ENCODE assay signal across 27 cellular contexts in the genomic region with DNA sequence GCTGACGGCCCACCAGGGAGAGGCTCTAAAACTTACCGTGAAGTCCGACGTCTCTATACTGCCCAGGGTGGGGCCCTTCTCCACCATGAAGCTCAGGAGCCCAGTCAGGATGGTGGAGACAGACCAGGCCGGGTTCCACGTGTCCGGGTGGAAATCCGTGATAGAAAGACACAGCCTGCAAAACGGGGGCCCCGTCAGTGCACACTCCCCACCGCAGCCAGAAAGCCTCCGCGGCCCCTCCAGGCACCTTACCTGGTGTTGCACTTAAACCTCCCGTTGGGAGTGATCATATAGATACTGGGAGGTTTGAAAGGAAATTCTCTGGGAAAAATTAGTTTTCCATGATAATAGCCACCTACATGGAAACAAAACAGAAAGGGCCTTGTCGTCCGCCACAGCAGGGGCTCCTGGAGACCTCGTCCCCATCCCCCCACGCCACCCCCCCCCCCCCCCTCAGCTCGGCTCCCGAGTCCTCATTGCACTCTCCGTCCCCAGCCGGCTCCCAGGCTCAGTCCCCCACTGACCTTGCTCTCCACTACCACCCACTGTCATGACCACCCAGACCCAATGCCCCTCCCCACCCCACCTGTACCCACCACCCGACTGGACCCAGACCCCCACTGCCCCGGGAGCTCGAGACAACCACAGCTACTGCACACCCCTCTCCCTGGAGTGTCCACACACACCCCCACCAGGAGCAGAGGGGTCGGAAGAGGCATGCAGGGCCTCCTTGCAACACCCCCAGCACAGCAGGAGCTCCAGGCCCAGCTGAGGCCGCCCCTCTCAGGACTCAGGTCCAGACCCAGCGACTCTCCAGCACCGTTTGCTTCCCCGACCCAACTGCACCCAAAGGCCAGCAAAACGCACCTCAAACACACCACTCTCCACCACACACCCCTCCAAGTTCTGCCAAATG. TPM values are rescaled to one million over a fixed set of nuclear protein-coding genes. Genes with fewer than 3 reads are reported as not detected.
DNase-seq lines count a peak whose midpoint lies in the region; ATAC-seq and TF ChIP-seq lines count a peak whose summit lies in the region.
"Had no signal": no experiment of that assay in that cellular context is flagged by ENCODE, and none has a peak within 500 bp of the region (broad histone marks: within the 10 kb centered on the region; RNA-seq: fewer than 3 reads in every experiment).

No MANE protein-coding gene starts in this region.

- H3K27ac ChIP-seq in HUES6 (ENCODE audit: low read depth, low read length) (0 out of 2 replicates have a peak overlapping the region, but pooled peaks have one; percentile 25), neural progenitor cell (no peak overlapping the region)
- H3K27ac ChIP-seq: gastroesophageal sphincter, hepatocyte, psoas muscle had no signal

- no peak overlapping the region for H2AFZ ChIP-seq in neural progenitor cell (replicated peaks)
- H2AFZ ChIP-seq: hepatocyte had no signal

- no peak for TF ChIP-seq CTCF in chondrocyte (IDR thresholded peaks at IDR 0.05)
- no peak for TF ChIP-seq CTCF in neural progenitor cell (IDR thresholded peaks at IDR 0.05)

- no peaks in the 10 kb centered on the region for H3K9me3 Mint-ChIP-seq in activated T-cell treated with anti-CD3 and anti-CD28 coated beads, Interleukin-2, amount 50 U/mL, for 24 hours
- H3K9me3 Mint-ChIP-seq in chondrocyte (ENCODE audit: low read depth) (no peaks in the 10 kb centered on the region), neural progenitor cell (no peaks in the 10 kb centered on the region)
- H3K9me3 Mint-ChIP-seq in activated T-helper 17 cell treated with anti-CD3 and anti-CD28 coated beads, Interleukin-2, amount 50 U/mL, for 72 hours = no peaks in the 10 kb centered on the region
- H3K9me3 Mint-ChIP-seq: activated CD4-positive, alpha-beta memory T cell treated with anti-CD3 and anti-CD28 coated beads for 36 hours; activated T-helper 2 cell treated with anti-CD3 and anti-CD28 coated beads, Interferon-gamma antibody, Interleukin-2, Interleukin-4, amounts not matched to agents 10 μg/mL and 5 μg/mL and 100 μg/mL, durations not matched to agents 14 hours and 24 hours and 36 hours; stimulated activated naive B cell treated with anti-CD40 and anti-IgM and Interleukin-4, amounts not matched to agents 10 μg/mL and 1 μg/mL and 100 μg/mL, for 72 hours had no signal

- peaks cover 37% of the 10 kb centered on the region for H4K20me1 ChIP-seq in neural progenitor cell (ENCODE audit: low read depth)

- H3K9me3 ChIP-seq in HUES6 (ENCODE audit: control insufficient read depth, insufficient read depth, low read depth, low read length) (no peaks in the 10 kb centered on the region), neural progenitor cell (ENCODE audit: low read depth) (no peaks in the 10 kb centered on the region)
- H3K9me3 ChIP-seq: gastroesophageal sphincter, psoas muscle had no signal

- no peaks in the 10 kb centered on the region for H3F3A ChIP-seq in neural progenitor cell (ENCODE audit: low read depth)

- H3K4me2 ChIP-seq in neural progenitor cell = no peak overlapping the region
- H3K4me2 ChIP-seq: hepatocyte had no signal

- peaks cover 15% of the 10 kb centered on the region for H3K4me1 ChIP-seq in HUES6 (ENCODE audit: control insufficient read depth, insufficient read depth, low read length)
- no peaks in the 10 kb centered on the region for H3K4me1 ChIP-seq in neural progenitor cell
- H3K4me1 ChIP-seq: gastroesophageal sphincter, psoas muscle had no signal

- H3K4me3 Mint-ChIP-seq in activated T-cell treated with anti-CD3 and anti-CD28 coated beads, Interleukin-2, amount 50 U/mL, for 24 hours = no peak overlapping the region
- H3K4me3 Mint-ChIP-seq in chondrocyte (ENCODE audit: unreplicated experiment) = no peak overlapping the region
- peak overlapping the region; percentile 41 for H3K4me3 Mint-ChIP-seq in neural progenitor cell
- H3K4me3 Mint-ChIP-seq in activated T-helper 17 cell treated with anti-CD3 and anti-CD28 coated beads, Interleukin-2, amount 50 U/mL, for 72 hours = no peak overlapping the region
- H3K4me3 Mint-ChIP-seq: activated CD4-positive, alpha-beta memory T cell treated with anti-CD3 and anti-CD28 coated beads for 36 hours; activated naive CD8-positive, alpha-beta T cell had no signal

- H3K36me3 ChIP-seq in HUES6 (ENCODE audit: control insufficient read depth, insufficient read depth, low read length) (peaks cover 78% of the 10 kb centered on the region), neural progenitor cell (no peaks in the 10 kb centered on the region)

- peaks cover 13% of the 10 kb centered on the region for H3K4me1 Mint-ChIP-seq in activated T-cell treated with anti-CD3 and anti-CD28 coated beads, Interleukin-2, amount 50 U/mL, for 24 hours (ENCODE audit: low read depth)
- H3K4me1 Mint-ChIP-seq in chondrocyte (ENCODE audit: low read depth) (peaks cover 5% of the 10 kb centered on the region), neural progenitor cell (peaks cover 3% of the 10 kb centered on the region)
- H3K4me1 Mint-ChIP-seq in activated T-helper 17 cell treated with anti-CD3 and anti-CD28 coated beads, Interleukin-2, amount 50 U/mL, for 72 hours = peaks cover 12% of the 10 kb centered on the region

- H3K27me3 Mint-ChIP-seq in activated T-cell treated with anti-CD3 and anti-CD28 coated beads, Interleukin-2, amount 50 U/mL, for 24 hours = no peaks in the 10 kb centered on the region
- H3K27me3 Mint-ChIP-seq in chondrocyte (ENCODE audit: low read depth) = no peaks in the 10 kb centered on the region
- peaks cover 3% of the 10 kb centered on the region for H3K27me3 Mint-ChIP-seq in neural progenitor cell (ENCODE audit: insufficient read depth, low read depth)
- no peaks in the 10 kb centered on the region for H3K27me3 Mint-ChIP-seq in activated T-helper 17 cell treated with anti-CD3 and anti-CD28 coated beads, Interleukin-2, amount 50 U/mL, for 72 hours
- H3K27me3 Mint-ChIP-seq: activated CD4-positive, alpha-beta memory T cell treated with anti-CD3 and anti-CD28 coated beads for 36 hours; activated naive CD8-positive, alpha-beta T cell; stimulated activated naive B cell treated with anti-CD40 and anti-IgM and Interleukin-4, amounts not matched to agents 10 μg/mL and 1 μg/mL and 100 μg/mL, for 72 hours had no signal

- H3K4me3 ChIP-seq in HUES6 (ENCODE audit: low read depth, low read length) (no peak overlapping the region), neural progenitor cell (no peak overlapping the region)
- H3K4me3 ChIP-seq: gastroesophageal sphincter, hepatocyte, psoas muscle had no signal

- H3K27ac Mint-ChIP-seq in activated T-cell treated with anti-CD3 and anti-CD28 coated beads, Interleukin-2, amount 50 U/mL, for 24 hours = peak overlapping the region; percentile 3
- H3K27ac Mint-ChIP-seq in chondrocyte (ENCODE audit: unreplicated experiment) (peak overlapping the region; percentile 50), neural progenitor cell (peak overlapping the region; percentile 40)
- no peak overlapping the region for H3K27ac Mint-ChIP-seq in activated T-helper 17 cell treated with anti-CD3 and anti-CD28 coated beads, Interleukin-2, amount 50 U/mL, for 72 hours
- H3K27ac Mint-ChIP-seq: activated CD4-positive, alpha-beta memory T cell treated with anti-CD3 and anti-CD28 coated beads for 36 hours; activated naive CD8-positive, alpha-beta T cell; activated T-helper 2 cell treated with anti-CD3 and anti-CD28 coated beads, Interferon-gamma antibody, Interleukin-2, Interleukin-4, amounts not matched to agents 10 μg/mL and 5 μg/mL and 100 μg/mL, durations not matched to agents 14 hours and 24 hours and 36 hours; stimulated activated naive B cell treated with anti-CD40 and anti-IgM and Interleukin-4, amounts not matched to agents 10 μg/mL and 1 μg/mL and 100 μg/mL, for 72 hours had no signal

- no peak for DNase-seq in activated T-cell treated with anti-CD3 and anti-CD28 coated beads, Interleukin-2, amount 50 U/mL, for 24 hours
- no peak for DNase-seq in activated T-cell treated with anti-CD3 and anti-CD28 coated beads, Interleukin-2, amount 50 U/mL, for 1 hour
- no peak for DNase-seq in chondrocyte (ENCODE audit: low spot score)
- no peak for DNase-seq in neural progenitor cell (ENCODE audit: low spot score)
- DNase-seq: activated CD4-positive, alpha-beta memory T cell treated with anti-CD3 and anti-CD28 coated beads for 36 hours; activated CD4-positive, CD25-positive, alpha-beta regulatory T cell; activated CD8-positive, alpha-beta memory T cell treated with anti-CD3 and anti-CD28 coated beads, Interleukin-2, amount 50 U/mL, for 4 hours; caudate nucleus; dermis blood vessel endothelial cell; Karpas-422; NCI-H146; NCI-H2107; NCI-H446 treated with DMSO at 0.1 percent for 48 hours; nucleus accumbens; psoas muscle; stimulated activated CD4-positive, alpha-beta T cell treated with anti-CD3 and anti-CD28 coated beads, Interleukin-15, amount 100 ng/mL, for 24 hours; stimulated activated naive B cell treated with anti-CD40 and anti-IgM and Interleukin-4, amounts not matched to agents 10 μg/mL and 1 μg/mL and 100 μg/mL, for 72 hours had no signal

- H3K36me3 Mint-ChIP-seq in activated T-cell treated with anti-CD3 and anti-CD28 coated beads, Interleukin-2, amount 50 U/mL, for 24 hours (ENCODE audit: low read depth) = peaks cover 89% of the 10 kb centered on the region
- H3K36me3 Mint-ChIP-seq in chondrocyte (ENCODE audit: low read depth) (peaks cover 27% of the 10 kb centered on the region), neural progenitor cell (peaks cover 28% of the 10 kb centered on the region)
- H3K36me3 Mint-ChIP-seq in activated T-helper 17 cell treated with anti-CD3 and anti-CD28 coated beads, Interleukin-2, amount 50 U/mL, for 72 hours (ENCODE audit: low read depth) = peaks cover 92% of the 10 kb centered on the region
- H3K36me3 Mint-ChIP-seq: activated naive CD8-positive, alpha-beta T cell had no signal

- H3K9ac ChIP-seq in HUES6 (ENCODE audit: low read length) = peak overlapping the region; percentile 34
- H3K9ac ChIP-seq in neural progenitor cell = no peak overlapping the region

- H3K27me3 ChIP-seq in HUES6 (ENCODE audit: control insufficient read depth, insufficient read depth, low read length) (no peaks in the 10 kb centered on the region), neural progenitor cell (no peaks in the 10 kb centered on the region)
- H3K27me3 ChIP-seq: gastroesophageal sphincter, hepatocyte had no signal

- no peak for ATAC-seq in activated T-helper 17 cell treated with anti-CD3 and anti-CD28 coated beads, Interleukin-2, amount 50 U/mL, for 72 hours (replicated peaks)
- ATAC-seq in GM18873 (IDR thresholded peaks at IDR 0.05; ENCODE audit: low FRiP score, unreplicated experiment) = no peak
- no peak for ATAC-seq in GM18502 (IDR thresholded peaks at IDR 0.05; ENCODE audit: poor library complexity, unreplicated experiment)
- ATAC-seq: gastroesophageal sphincter; left lobe of liver; psoas muscle; stimulated activated naive B cell treated with anti-CD40 and anti-IgM and Interleukin-4, amounts not matched to agents 10 μg/mL and 1 μg/mL and 100 μg/mL, for 72 hours had no signal

- no peaks in the 10 kb centered on the region for H3K79me2 ChIP-seq in neural progenitor cell (ENCODE audit: low read depth)

RNA-seq across cellular contexts. Expression of a gene that starts 10.7 kb away (rescaled TPM):
- 1.3 to 2.1 TPM (median 1.7 TPM) in 3 replicates for total RNA-seq in chondrocyte
- 0.28 and 2.1 TPM in 2 replicates for total RNA-seq in neural progenitor cell (ENCODE audit: low replicate concordance)
- total RNA-seq in activated T-helper 17 cell treated with anti-CD3 and anti-CD28 coated beads, Interleukin-2, amount 50 U/mL, for 72 hours = 1 to 10 TPM; 1.8 to 7.5 TPM
- total RNA-seq: A172 had no signal

RNA-seq across cellular contexts. Expression of a gene that starts 16.4 kb away (rescaled TPM):
- 49.2 to 57.5 TPM (median 52.0 TPM) in 3 replicates for total RNA-seq in chondrocyte
- total RNA-seq in neural progenitor cell (ENCODE audit: low replicate concordance) = 32.9 and 39.2 TPM in 2 replicates
- total RNA-seq in activated T-helper 17 cell treated with anti-CD3 and anti-CD28 coated beads, Interleukin-2, amount 50 U/mL, for 72 hours = 10 to 100 TPM; 68.7 to 78.0 TPM

RNA-seq across cellular contexts. Expression of a gene that starts 23.0 kb away (rescaled TPM):
- total RNA-seq in chondrocyte = 6.6 to 7.4 TPM (median 6.7 TPM) in 3 replicates
- 0.41 and 4.7 TPM in 2 replicates for total RNA-seq in neural progenitor cell (ENCODE audit: low replicate concordance)
- 1 to 10 TPM; 4.7 to 9.8 TPM for total RNA-seq in activated T-helper 17 cell treated with anti-CD3 and anti-CD28 coated beads, Interleukin-2, amount 50 U/mL, for 72 hours

RNA-seq across cellular contexts. Expression of a gene that starts 25.2 kb away (rescaled TPM):
- 37.4 to 39.6 TPM (median 39.6 TPM) in 3 replicates for total RNA-seq in chondrocyte
- total RNA-seq in neural progenitor cell (ENCODE audit: low replicate concordance) = 15.8 and 32.4 TPM in 2 replicates
- total RNA-seq in activated T-helper 17 cell treated with anti-CD3 and anti-CD28 coated beads, Interleukin-2, amount 50 U/mL, for 72 hours = 10 to 100 TPM; 10.9 to 16.7 TPM

RNA-seq across cellular contexts. Expression of a gene that starts 25.4 kb away (rescaled TPM):
- total RNA-seq in chondrocyte = 164 to 191 TPM (median 165 TPM) in 3 replicates
- 16.6 and 43.4 TPM in 2 replicates for total RNA-seq in neural progenitor cell (ENCODE audit: low replicate concordance)
- total RNA-seq in activated T-helper 17 cell treated with anti-CD3 and anti-CD28 coated beads, Interleukin-2, amount 50 U/mL, for 72 hours = 100 to 1,000 TPM; 169 to 773 TPM
